Comparison of ENCODE assay signal across 9 cellular contexts in genomic region chr18:70422061-70422965, GRCh38.
DNase-seq lines count a peak whose midpoint lies in the region; ATAC-seq, FAIRE-seq and TF ChIP-seq lines count a peak whose summit lies in the region.
"Had no signal": no experiment of that assay in that cellular context is flagged by ENCODE, and none has a peak within 500 bp of the region (broad histone marks: within the 10 kb centered on the region; RNA-seq: fewer than 3 reads in every experiment).

No MANE protein-coding gene starts in this region.

- intact Hi-C loops in K562 (cut with micrococcal nuclease): no loop called here

- TF ChIP-seq EP300 in K562 (IDR thresholded peaks at IDR 0.05; ENCODE audit: low read length): no peak

- no peaks in the 10 kb centered on the region for H3K9me3 Mint-ChIP-seq in type B pancreatic cell

- no peak overlapping the region for H2AFZ ChIP-seq in K562 (ENCODE audit: low read depth, low read length)

- H3K27me3 Mint-ChIP-seq in type B pancreatic cell: peaks cover 3% of the 10 kb centered on the region

- whole genome bisulfite sequencing in K562 (ENCODE audit: insufficient coverage, low coverage, missing lambda C conversion rate): 6% methylated on average over 2 of the region's 3 CpGs

- H3K79me2 ChIP-seq in K562 (ENCODE audit: control insufficient read depth, insufficient read depth, low read length): no peaks in the 10 kb centered on the region

- in situ Hi-C loops in Caki2 (cut with HindIII; ENCODE audit: low pct_unique_long_range_greater_than_20kb, low sequenced_read_pairs): loop anchor here (5.0 kb wide), 1 partner anchor 100 kb away; no protein-coding TSS in a partner anchor
- in situ Hi-C loops in K562 (cut with MboI): no loop called here

- no peaks in the 10 kb centered on the region; a peak in 2 of 5 replicates for H3K4me1 ChIP-seq in K562 (replicated peaks in 1 of 2; ENCODE audit: control insufficient read depth in 2 of 2, insufficient read depth in 2 of 2, low read length in 2 of 2)

- no peak for TF ChIP-seq CTCF in K562 (IDR thresholded peaks at IDR 0.05 in 2 of 3, conservative IDR thresholded peaks at IDR 0.05 in 1 of 3; ENCODE audit: insufficient read depth in 2 of 3, low read depth in 1 of 3, low read length in 3 of 3)
- no peak for TF ChIP-seq CTCF in type B pancreatic cell (conservative IDR thresholded peaks at IDR 0.05)
- TF ChIP-seq CTCF in D721Med (IDR thresholded peaks at IDR 0.05; ENCODE audit: insufficient read depth, missing control alignments): no peak

- H3K4me2 ChIP-seq in K562 (ENCODE audit: insufficient read depth, low read length): no peak overlapping the region

- POLR2A ChIA-PET in K562 (lab: Yijun Ruan, JAX): interaction anchor here (0.6 kb wide), 1 partner anchor 8 kb away, joined by 3 read pairs; no protein-coding TSS in a partner anchor

- no peak overlapping the region for H3K9ac ChIP-seq in K562 (ENCODE audit: insufficient read depth in 1 of 2, low read depth in 2 of 2, low read length in 2 of 2)

- no peak for TF ChIP-seq POLR2A in K562 (conservative IDR thresholded peaks at IDR 0.05)

- FAIRE-seq in K562 (lab: Jason Lieb, UNC) (no peak), D721Med (lab: Jason Lieb, UNC) (no peak)
- FAIRE-seq: colon had no signal

- H3K9me3 ChIP-seq in K562 (replicated peaks; ENCODE audit: control insufficient read depth, insufficient read depth, low read depth, low read length): no peaks in the 10 kb centered on the region

- ATAC-seq in K562 (no peak), HG02938 (IDR thresholded peaks at IDR 0.05; ENCODE audit: unreplicated experiment) (no peak)

- H3K36me3 Mint-ChIP-seq in type B pancreatic cell: no peaks in the 10 kb centered on the region

- no peaks in the 10 kb centered on the region for H3K9me1 ChIP-seq in K562 (ENCODE audit: control insufficient read depth, insufficient read depth, low read length)

- no peaks in the 10 kb centered on the region for H4K20me1 ChIP-seq in K562 (replicated peaks; ENCODE audit: control insufficient read depth, insufficient read depth, low read length)

- DNase-seq in Caki2 (ENCODE audit: low read depth) (peak; percentile 95), NCI-H1105 (lab: John Stamatoyannopoulos, UW) (peak; percentile 0), K562 (ENCODE audit: extremely low read depth in 1 of 4, low spot score in 3 of 4) (peak in 1 of 4 experiments; percentile 7), kidney tubule cell (ENCODE audit: low spot score) (peak; percentile 96), type B pancreatic cell (ENCODE audit: extremely low spot score, unreplicated experiment) (no peak), D721Med (ENCODE audit: insufficient read length, low spot score) (no peak), ecto neural progenitor cell (ENCODE audit: low spot score) (no peak)

- BruUV-seq in K562 (replicated peaks; lab: Mats Ljungman, UMichigan): no TSS peak

- peaks cover 34% of the 10 kb centered on the region for H3K4me1 Mint-ChIP-seq in type B pancreatic cell (ENCODE audit: unreplicated experiment)

- CTCF ChIA-PET in K562 (lab: Yijun Ruan, JAX; ENCODE audit: low intra/inter-chr PET ratio): no interaction called here

- H3K27ac Mint-ChIP-seq in type B pancreatic cell: peak overlapping the region; percentile 47

- H3K4me3 Mint-ChIP-seq in type B pancreatic cell: peak overlapping the region; percentile 16

- no peaks in the 10 kb centered on the region for H3K36me3 ChIP-seq in K562 (ENCODE audit: control insufficient read depth, insufficient read depth, low read length)

- H3K27me3 ChIP-seq in K562 (ENCODE audit: control insufficient read depth in 2 of 2, insufficient read depth in 2 of 2, low read length in 2 of 2): peaks cover 4 to 5% of the 10 kb centered on the region in 2 experiments; a peak in 3 of 5 replicates

- no peak overlapping the region for H3K4me3 ChIP-seq in K562

- no peak for TF ChIP-seq RAD21 in K562 (CRISPR knock-in tag; conservative IDR thresholded peaks at IDR 0.05 in 1 of 2, IDR thresholded peaks at IDR 0.05 in 1 of 2)

- no peak overlapping the region for H3K27ac ChIP-seq in K562 (ENCODE audit: extremely low read depth, low read depth, low read length)

TF ChIP-seq in K562, 482 proteins besides CTCF, POLR2A, EP300 and RAD21:
- TF ChIP-seq NR2C2 (CRISPR knock-in tag; IDR thresholded peaks at IDR 0.05) (no peak), NR2C2 (tag; IDR thresholded peaks at IDR 0.05) (peak; percentile 61), TCF7 (IDR thresholded peaks at IDR 0.05; ENCODE audit: borderline replicate concordance) (no peak), ZNF384 (IDR thresholded peaks at IDR 0.05; ENCODE audit: low read depth, low read length) (0 out of 2 replicates have a peak, but pooled peaks have one; percentile 44), ATF1 (CRISPR knock-in tag; IDR thresholded peaks at IDR 0.05) (no peak), ATF1 (tag; IDR thresholded peaks at IDR 0.05) (no peak), JUND (IDR thresholded peaks at IDR 0.05; ENCODE audit: borderline replicate concordance, low read depth, low read length) (peak; percentile 57; the same call in 1 of the 2 replicates), JUND (tag; IDR thresholded peaks at IDR 0.05; ENCODE audit: borderline replicate concordance, low read depth, low read length) (peak; percentile 32; the same call in 2 of the 3 replicates), SOX6 (IDR thresholded peaks at IDR 0.05) (peak; percentile 52; the same call in 1 of the 2 replicates), CEBPG (CRISPR knock-in tag; IDR thresholded peaks at IDR 0.05) (no peak), CEBPG (tag; conservative IDR thresholded peaks at IDR 0.05 in 1 of 2, IDR thresholded peaks at IDR 0.05 in 1 of 2) (0 out of 4 replicates have a peak, but pooled peaks of 1 of the 2 experiments have one; percentile 8), FOSL1 (tag; conservative IDR thresholded peaks at IDR 0.05) (peak; percentile 94), MEF2D (tag; conservative IDR thresholded peaks at IDR 0.05; ENCODE audit: low read depth) (no peak), BCLAF1 (IDR thresholded peaks at IDR 0.05; ENCODE audit: borderline replicate concordance in 1 of 2, control insufficient read depth in 1 of 2, low read depth in 2 of 2, low read length in 1 of 2) (no peak), ATF3 (IDR thresholded peaks at IDR 0.05) (peak; percentile 46), ATF3 (CRISPR knock-in tag; conservative IDR thresholded peaks at IDR 0.05) (no peak), VEZF1 (CRISPR knock-in tag; IDR thresholded peaks at IDR 0.05) (peak; percentile 95), HNRNPL (IDR thresholded peaks at IDR 0.05; ENCODE audit: low read depth, low read length) (no peak)

Comparison
In these comparisons a context has a peak if more than half of its experiments do, and no peak if none do; other contexts are left out.
1. DNase-seq: peak in Caki2 (single experiment), NCI-H1105 (single experiment) and kidney tubule cell (single experiment); none in type B pancreatic cell (single experiment), D721Med (single experiment) and ecto neural progenitor cell (single experiment).